Comparison of ENCODE assay signal across 8 cellular contexts in the genomic region with DNA sequence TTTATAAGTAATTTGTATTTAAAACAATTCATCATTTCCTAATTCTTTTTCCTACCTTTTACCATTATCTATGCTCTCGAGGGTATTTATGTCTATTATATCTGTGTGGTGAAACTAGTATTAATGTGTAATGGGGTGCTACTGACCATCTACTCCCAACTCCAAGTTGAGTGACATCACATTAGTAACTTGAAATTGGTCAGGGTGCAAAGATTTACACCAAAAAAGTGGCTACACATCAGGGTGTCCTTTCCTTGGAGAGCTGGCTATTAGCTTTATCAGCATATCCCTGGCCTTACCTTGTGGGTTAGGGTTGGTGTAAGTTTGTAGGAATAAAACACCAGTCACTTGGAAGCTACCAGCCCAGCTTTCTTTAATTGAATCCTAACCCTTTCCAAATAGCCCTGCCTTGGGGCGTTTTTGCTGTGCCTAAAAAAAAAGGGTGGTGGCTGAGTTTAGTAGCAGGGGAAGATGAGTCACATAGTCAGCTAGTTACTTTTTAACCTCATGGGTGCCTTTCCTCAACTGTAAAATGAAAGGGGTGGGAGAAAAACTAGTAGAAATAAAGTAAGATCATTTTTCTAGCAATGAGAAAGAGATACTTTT. TPM values are rescaled to one million over a fixed set of nuclear protein-coding genes. Genes with fewer than 3 reads are reported as not detected.
A peak's percentile ranks its signal among the peaks of the same experiment; 100 is the strongest.
DNase-seq lines count a peak whose midpoint lies in the region; ATAC-seq, FAIRE-seq and TF ChIP-seq lines count a peak whose summit lies in the region.

No MANE protein-coding gene starts in this region.

- no peaks in the 10 kb centered on the region for H3K36me3 ChIP-seq in smooth muscle cell (ENCODE audit: low read depth)
- H3K36me3 ChIP-seq in Peyer's patch: peaks cover 0 to 11% (median 0%) of the 10 kb centered on the region in 3 donors

- H3K27ac ChIP-seq in smooth muscle cell (ENCODE audit: low read depth) (peak overlapping the region; percentile 69), Peyer's patch (peak overlapping the region in 2 of 4 donors; percentile 37 to 55)

- H3K4me1 ChIP-seq in smooth muscle cell (ENCODE audit: low read depth) (no peaks in the 10 kb centered on the region), Peyer's patch (peaks cover 0 to 39% (median 2%) of the 10 kb centered on the region in 4 donors)

- no peak for TF ChIP-seq CTCF in fibroblast of the aortic adventitia (IDR thresholded peaks at IDR 0.05; ENCODE audit: insufficient read depth, low read length)
- TF ChIP-seq CTCF in smooth muscle cell (IDR thresholded peaks at IDR 0.05; ENCODE audit: borderline replicate concordance, insufficient read depth, poor library complexity, severe bottlenecking): no peak
- TF ChIP-seq CTCF in Peyer's patch (IDR thresholded peaks at IDR 0.05): no peak

- no peak overlapping the region for H2AFZ ChIP-seq in smooth muscle cell (ENCODE audit: low read depth)

- TF ChIP-seq POLR2A in Peyer's patch (IDR thresholded peaks at IDR 0.05): no peak

- H3K27me3 ChIP-seq in smooth muscle cell (ENCODE audit: low read depth) (no peaks in the 10 kb centered on the region), Peyer's patch (no peaks in the 10 kb centered on the region)

- ATAC-seq in GM21619 (IDR thresholded peaks at IDR 0.05; ENCODE audit: unreplicated experiment) (peak; percentile 73), HG02588 (IDR thresholded peaks at IDR 0.05; ENCODE audit: unreplicated experiment) (no peak), HG03095 (IDR thresholded peaks at IDR 0.05; ENCODE audit: unreplicated experiment) (no peak)

- H3K4me2 ChIP-seq in smooth muscle cell: peak overlapping the region; percentile 58

- no peak overlapping the region for H3K9ac ChIP-seq in smooth muscle cell (ENCODE audit: low read depth)

- H3K9me3 ChIP-seq in smooth muscle cell (replicated peaks; ENCODE audit: low read depth) (no peaks in the 10 kb centered on the region), Peyer's patch (no peaks in the 10 kb centered on the region)

- H3K4me3 ChIP-seq in fibroblast of the aortic adventitia (ENCODE audit: low read depth, low read length): no peak overlapping the region
- H3K4me3 ChIP-seq in smooth muscle cell: no peak overlapping the region
- no peak overlapping the region for H3K4me3 ChIP-seq in Peyer's patch

- DNase-seq in RCC 7860 (ENCODE audit: low spot score) (peak; percentile 70), fibroblast of the aortic adventitia (ENCODE audit: low read depth) (peak; percentile 83), smooth muscle cell (lab: John Stamatoyannopoulos, UW; ENCODE audit: unreplicated experiment) (no peak), GF-D8 (lab: John Stamatoyannopoulos, UW) (no peak), Peyer's patch (no peak)

- peaks cover 15% of the 10 kb centered on the region for H3K79me2 ChIP-seq in smooth muscle cell (ENCODE audit: low read depth)

- H3F3A ChIP-seq in smooth muscle cell (ENCODE audit: low read depth): peaks cover 7% of the 10 kb centered on the region

- WGBS in smooth muscle cell (ENCODE audit: low lambda C conversion rate): 47% methylated on average over 2 of the region's 2 CpGs

- peaks cover 43% of the 10 kb centered on the region for H4K20me1 ChIP-seq in smooth muscle cell (ENCODE audit: low read depth)

- peak; percentile 98 for FAIRE-seq in RCC 7860 (lab: Jason Lieb, UNC)

RNA-seq across cellular contexts. Expression of a gene that starts 14.0 kb away (rescaled TPM):
- total RNA-seq in fibroblast of the aortic adventitia (ENCODE audit: low replicate concordance): 36.9 and 101 TPM in 2 replicates
- 13.3 and 14.7 TPM in 2 replicates for total RNA-seq in smooth muscle cell
- 32.8 and 56.6 TPM in 2 replicates for polyA plus RNA-seq in smooth muscle cell
- 100 to 1,000 TPM; 106 to 216 (median 156) TPM for total RNA-seq in Peyer's patch

Comparison
In these comparisons a context has a peak if more than half of its experiments do, and no peak if none do; other contexts are left out.
1. DNase-seq: peak in RCC 7860 (single experiment) and fibroblast of the aortic adventitia (single experiment); none in smooth muscle cell (single experiment), GF-D8 (single experiment) and Peyer's patch (0 of 3).